ENCODE assay signal across 8 cellular contexts in the genomic region with DNA sequence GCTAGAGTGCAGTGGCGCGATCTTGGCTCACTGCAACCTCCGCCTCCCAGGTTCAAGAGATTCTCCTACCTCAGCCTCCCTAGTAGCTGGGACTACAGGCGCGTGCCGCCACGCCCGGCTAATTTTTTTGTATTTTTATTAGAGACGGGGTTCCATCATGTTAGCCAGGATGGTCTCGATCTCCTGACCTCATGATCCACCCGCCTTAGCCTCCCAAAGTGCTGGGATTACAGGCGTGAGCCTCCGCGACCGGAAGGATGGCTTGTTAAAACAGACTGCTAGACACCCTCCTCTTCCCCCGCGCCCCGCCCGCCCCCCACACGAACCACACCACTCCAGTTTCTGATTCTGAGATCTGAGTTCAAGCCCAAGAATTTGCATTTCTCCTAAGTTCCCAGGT.
A peak's percentile ranks its signal among the peaks of the same experiment; 100 is the strongest.
DNase-seq lines count a peak whose midpoint lies in the region; ATAC-seq, FAIRE-seq and TF ChIP-seq lines count a peak whose summit lies in the region.
"Not testable (repeated sequence)": the region's sequence is repeated elsewhere in the genome, so short reads cannot be mapped to it uniquely, and the experiment has no call there.

No MANE protein-coding gene starts in this region.

- peak overlapping the region; percentile 83 for H3K4me2 ChIP-seq in HepG2 (ENCODE audit: low read depth, low read length)

- H3K4me1 ChIP-seq in BE2C: not testable (repeated sequence)
- peaks cover 29% of the 10 kb centered on the region for H3K4me1 ChIP-seq in HepG2 (ENCODE audit: insufficient read depth, low read length)

- peak overlapping the region; percentile 71 for H3K4me3 Mint-ChIP-seq in activated CD8-positive, alpha-beta T cell treated with anti-CD3 and anti-CD28 coated beads for 36 hours
- H3K4me3 Mint-ChIP-seq in stimulated activated naive CD8-positive, alpha-beta T cell treated with anti-CD3 and anti-CD28 coated beads, Interleukin-15, amount 100 ng/mL, for 72 hours: peak overlapping the region; percentile 79 to 82

- not testable (repeated sequence) for BruUV-seq in HepG2 (replicated peaks; lab: Mats Ljungman, UMichigan)

- not testable (repeated sequence) for H3K27ac Mint-ChIP-seq in activated CD8-positive, alpha-beta T cell treated with anti-CD3 and anti-CD28 coated beads for 36 hours; stimulated activated naive CD8-positive, alpha-beta T cell treated with anti-CD3 and anti-CD28 coated beads, Interleukin-15, amount 100 ng/mL, for 72 hours

- TF ChIP-seq POLR2A in HepG2 (IDR thresholded peaks at IDR 0.05; ENCODE audit: insufficient read depth in 1 of 2, low read depth in 2 of 2, low read length in 2 of 2): not testable (repeated sequence)

- peaks cover 79% of the 10 kb centered on the region for H3K27me3 Mint-ChIP-seq in activated CD8-positive, alpha-beta T cell treated with anti-CD3 and anti-CD28 coated beads for 36 hours
- H3K27me3 Mint-ChIP-seq in stimulated activated naive CD8-positive, alpha-beta T cell treated with anti-CD3 and anti-CD28 coated beads, Interleukin-15, amount 100 ng/mL, for 72 hours: peaks cover 100% of the 10 kb centered on the region

- H3K27me3 ChIP-seq in BE2C; bronchial epithelial cell (ENCODE audit: control insufficient read depth, insufficient read depth, low read length); HepG2 (ENCODE audit: control insufficient read depth in 1 of 2, insufficient read depth in 2 of 2, low read length in 2 of 2): not testable (repeated sequence)

- DNase-seq in BE2C; activated CD8-positive, alpha-beta T cell treated with anti-CD3 and anti-CD28 coated beads for 36 hours; bronchial epithelial cell (ENCODE audit: low read depth); foreskin fibroblast; HepG2 (ENCODE audit: low spot score); stimulated activated naive CD8-positive, alpha-beta T cell treated with anti-CD3 and anti-CD28 coated beads, Interleukin-15, amount 100 ng/mL, for 72 hours: not testable (repeated sequence)
- DNase-seq in HCEC 1CT (peak; percentile 23), NCI-H748 (lab: John Stamatoyannopoulos, UW; ENCODE audit: unreplicated experiment) (peak; percentile 44)

- not testable (repeated sequence) for TF ChIP-seq RAD21 in HepG2 (CRISPR knock-in tag; IDR thresholded peaks at IDR 0.05)

- not testable (repeated sequence) for TF ChIP-seq EP300 in HepG2 (IDR thresholded peaks at IDR 0.05; ENCODE audit: low read depth in 2 of 2, low read length in 2 of 2); HepG2 (CRISPR knock-in tag; IDR thresholded peaks at IDR 0.05; ENCODE audit: borderline replicate concordance)

- H3K79me2 ChIP-seq in HepG2 (ENCODE audit: insufficient read depth, low read length): not testable (repeated sequence)

- H2AFZ ChIP-seq in HepG2 (ENCODE audit: low read length): peak overlapping the region; percentile 98

- H3K4me1 Mint-ChIP-seq in activated CD8-positive, alpha-beta T cell treated with anti-CD3 and anti-CD28 coated beads for 36 hours (ENCODE audit: low read depth): peaks cover 15% of the 10 kb centered on the region
- peaks cover 30% of the 10 kb centered on the region for H3K4me1 Mint-ChIP-seq in stimulated activated naive CD8-positive, alpha-beta T cell treated with anti-CD3 and anti-CD28 coated beads, Interleukin-15, amount 100 ng/mL, for 72 hours

- not testable (repeated sequence) for TF ChIP-seq CTCF in BE2C (IDR thresholded peaks at IDR 0.05; ENCODE audit: low read depth, low read length); activated CD8-positive, alpha-beta T cell treated with anti-CD3 and anti-CD28 coated beads for 36 hours (IDR thresholded peaks at IDR 0.05); bronchial epithelial cell (IDR thresholded peaks at IDR 0.05; ENCODE audit: insufficient read depth, low read length, severe bottlenecking); foreskin fibroblast (IDR thresholded peaks at IDR 0.05; ENCODE audit: low read depth, low read length); HepG2 (CRISPR knock-in tag; IDR thresholded peaks at IDR 0.05)

- CTCF ChIA-PET in activated CD8-positive, alpha-beta T cell treated with anti-CD3 and anti-CD28 coated beads for 36 hours (lab: Charles Lee): interaction anchor here (1.0 to 1.6 kb wide), 2 partner anchors 25 kb away, joined by 3 to 7 read pairs; no protein-coding TSS in a partner anchor
- CTCF ChIA-PET in HepG2 (lab: Yijun Ruan, JAX; ENCODE audit: low intra/inter-chr PET ratio, low total read pairs): not testable (repeated sequence)

- H3K36me3 ChIP-seq in BE2C; bronchial epithelial cell (ENCODE audit: control insufficient read depth, insufficient read depth, low read length); HepG2 (replicated peaks in 1 of 2; ENCODE audit: control insufficient read depth in 1 of 2, insufficient read depth in 2 of 2, low read length in 2 of 2): not testable (repeated sequence)

- 44% methylated on average over 20 of the region's 20 CpGs for WGBS in HepG2 (ENCODE audit: low lambda C conversion rate)

- not testable (repeated sequence) for H3K36me3 Mint-ChIP-seq in activated CD8-positive, alpha-beta T cell treated with anti-CD3 and anti-CD28 coated beads for 36 hours (ENCODE audit: low read depth)

- H3K9ac ChIP-seq in HepG2 (ENCODE audit: insufficient read depth, low read depth, low read length): peak overlapping the region; percentile 65; the same call in 1 of the 2 replicates

- peak overlapping the region; percentile 55 for H3K27ac ChIP-seq in HepG2 (ENCODE audit: extremely low read length, insufficient read depth, low read length)

- POLR2A ChIA-PET in activated CD8-positive, alpha-beta T cell treated with anti-CD3 and anti-CD28 coated beads for 36 hours (lab: Charles Lee): not testable (repeated sequence)
- POLR2A ChIA-PET in HepG2 (lab: Yijun Ruan, JAX): interaction anchor here (1.2 to 1.6 kb wide), 2 partner anchors 71 to 349 kb away, joined by 4 to 6 read pairs; partner anchors contain the start of gene ZNF184

- H4K20me1 ChIP-seq in HepG2 (ENCODE audit: insufficient read depth, low read length): not testable (repeated sequence)

- in situ Hi-C loops in HepG2 (cut with HindIII; ENCODE audit: extremely low pct_ligation_motif_present, low pct_unique_long_range_greater_than_20kb): not testable (repeated sequence)

- H3K9me3 ChIP-seq in BE2C; HepG2 (ENCODE audit: low read length): not testable (repeated sequence)

- not testable (repeated sequence) for ATAC-seq in activated CD8-positive, alpha-beta T cell treated with anti-CD3 and anti-CD28 coated beads for 36 hours; HepG2; stimulated activated naive CD8-positive, alpha-beta T cell treated with anti-CD3 and anti-CD28 coated beads, Interleukin-15, amount 100 ng/mL, for 72 hours

- H3K9me3 Mint-ChIP-seq in activated CD8-positive, alpha-beta T cell treated with anti-CD3 and anti-CD28 coated beads for 36 hours: peaks cover 21% of the 10 kb centered on the region
- peaks cover 7 to 15% of the 10 kb centered on the region in 2 donors for H3K9me3 Mint-ChIP-seq in stimulated activated naive CD8-positive, alpha-beta T cell treated with anti-CD3 and anti-CD28 coated beads, Interleukin-15, amount 100 ng/mL, for 72 hours

- not testable (repeated sequence) for FAIRE-seq in bronchial epithelial cell (lab: Jason Lieb, UNC); HepG2 (lab: Jason Lieb, UNC)

- intact Hi-C loops in activated CD8-positive, alpha-beta T cell treated with anti-CD3 and anti-CD28 coated beads for 36 hours (cut with micrococcal nuclease): not testable (repeated sequence)
- intact Hi-C loops in HepG2 (cut with micrococcal nuclease; ENCODE audit: unreplicated experiment): loop anchor here (2.0 kb wide), 1 partner anchor 65 kb away; no protein-coding TSS in a partner anchor

- H3K4me3 ChIP-seq in BE2C (ENCODE audit: low read depth, low read length): peak overlapping the region; percentile 79
- H3K4me3 ChIP-seq in bronchial epithelial cell (ENCODE audit: low read depth, low read length): peak overlapping the region; percentile 34
- H3K4me3 ChIP-seq in foreskin fibroblast (ENCODE audit: low read depth in 1 of 2, low read length in 2 of 2): peak overlapping the region; percentile 38 to 44
- peak overlapping the region; percentile 68 to 80 (median 78) for H3K4me3 ChIP-seq in HepG2 (replicated peaks in 1 of 3; ENCODE audit: insufficient read depth in 1 of 3, low read depth in 2 of 3, low read length in 3 of 3)

TF ChIP-seq in HepG2, 621 proteins besides CTCF, POLR2A, EP300 and RAD21 (continues in another document):
- TF ChIP-seq UBTF (CRISPR knock-in tag; IDR thresholded peaks at IDR 0.05) (0 out of 2 replicates have a peak, but pooled peaks have one; percentile 4), YEATS4 (CRISPR knock-in tag; IDR thresholded peaks at IDR 0.05; ENCODE audit: borderline replicate concordance) (peak; percentile 37; the same call in 1 of the 2 replicates), GABPA (CRISPR knock-in tag; IDR thresholded peaks at IDR 0.05; ENCODE audit: low read depth) (0 out of 2 replicates have a peak, but pooled peaks have one; percentile 19), ZNF746 (CRISPR knock-in tag; IDR thresholded peaks at IDR 0.05) (0 out of 2 replicates have a peak, but pooled peaks have one; percentile 25), GABPB1 (CRISPR knock-in tag; IDR thresholded peaks at IDR 0.05) (peak; percentile 53)
- not testable (repeated sequence) for TF ChIP-seq GABPA (IDR thresholded peaks at IDR 0.05; ENCODE audit: low read depth, low read length)
